1 cellular context compared by ENCODE assay signal in the genomic region with DNA sequence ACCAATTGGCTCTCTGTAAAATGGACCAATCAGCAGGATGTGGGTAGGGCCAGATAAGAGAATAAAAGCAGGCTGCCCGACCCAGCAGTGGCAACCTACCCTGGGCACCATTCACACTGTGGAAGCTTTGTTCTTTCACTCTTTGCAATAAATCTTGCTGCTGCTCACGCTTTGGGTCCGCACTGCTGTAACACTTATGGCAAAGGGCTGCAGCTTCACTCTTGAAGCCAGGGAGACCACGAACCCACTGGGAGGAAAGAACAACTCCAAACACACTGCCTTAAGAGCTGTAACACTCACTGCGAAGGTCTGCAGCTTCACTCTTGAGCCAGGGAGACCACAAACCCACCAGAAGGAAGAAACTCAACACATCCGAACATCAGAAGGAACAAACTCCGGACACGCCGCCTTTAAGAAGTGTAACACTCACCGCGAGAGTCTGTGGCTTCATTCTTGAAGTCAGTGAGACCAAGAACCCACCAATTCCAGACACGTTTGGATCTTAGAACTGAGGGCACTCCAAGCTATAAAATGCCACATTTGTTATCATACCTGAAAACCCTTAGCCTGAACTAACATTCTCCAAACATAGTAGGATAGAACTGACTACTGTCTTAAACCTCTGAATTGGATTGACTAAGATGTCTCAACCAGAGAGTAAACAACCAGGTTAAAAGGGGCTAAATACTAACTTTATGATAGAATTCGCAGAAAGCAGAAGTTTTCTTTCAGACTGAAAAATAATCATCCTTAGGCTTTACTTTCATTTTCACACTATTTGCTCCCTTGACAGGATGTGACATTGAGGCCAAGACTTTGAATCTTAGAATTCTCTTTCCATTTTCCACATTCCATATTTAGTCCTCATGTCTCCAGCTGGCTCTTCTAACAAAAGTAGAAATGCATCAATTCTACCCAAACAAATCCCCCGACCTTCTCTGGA.
TF ChIP-seq lines count a peak whose summit lies in the region.

No MANE protein-coding gene starts in this region.

TF ChIP-seq in GM12878, 131 proteins besides CTCF, POLR2A, EP300 and RAD21:
- TF ChIP-seq ZNF24 (IDR thresholded peaks at IDR 0.05) (no peak), REST (IDR thresholded peaks at IDR 0.05; ENCODE audit: low read depth, low read length) (no peak), SMAD1 (IDR thresholded peaks at IDR 0.05; ENCODE audit: low read depth, partially characterized antibody) (peak; percentile 16), RUNX3 (IDR thresholded peaks at IDR 0.05; ENCODE audit: low read length) (peak; percentile 42; the same call in 1 of the 2 replicates), POLR2AphosphoS5 (IDR thresholded peaks at IDR 0.05; ENCODE audit: low read length) (peak; percentile 80), RB1 (IDR thresholded peaks at IDR 0.05; ENCODE audit: borderline replicate concordance) (no peak), PKNOX1 (IDR thresholded peaks at IDR 0.05) (0 out of 2 replicates have a peak, but pooled peaks have one; percentile 15), MXI1 (IDR thresholded peaks at IDR 0.05; ENCODE audit: low read depth, low read length) (0 out of 2 replicates have a peak, but pooled peaks have one; percentile 13)
- TF ChIP-seq, protein P1, sequence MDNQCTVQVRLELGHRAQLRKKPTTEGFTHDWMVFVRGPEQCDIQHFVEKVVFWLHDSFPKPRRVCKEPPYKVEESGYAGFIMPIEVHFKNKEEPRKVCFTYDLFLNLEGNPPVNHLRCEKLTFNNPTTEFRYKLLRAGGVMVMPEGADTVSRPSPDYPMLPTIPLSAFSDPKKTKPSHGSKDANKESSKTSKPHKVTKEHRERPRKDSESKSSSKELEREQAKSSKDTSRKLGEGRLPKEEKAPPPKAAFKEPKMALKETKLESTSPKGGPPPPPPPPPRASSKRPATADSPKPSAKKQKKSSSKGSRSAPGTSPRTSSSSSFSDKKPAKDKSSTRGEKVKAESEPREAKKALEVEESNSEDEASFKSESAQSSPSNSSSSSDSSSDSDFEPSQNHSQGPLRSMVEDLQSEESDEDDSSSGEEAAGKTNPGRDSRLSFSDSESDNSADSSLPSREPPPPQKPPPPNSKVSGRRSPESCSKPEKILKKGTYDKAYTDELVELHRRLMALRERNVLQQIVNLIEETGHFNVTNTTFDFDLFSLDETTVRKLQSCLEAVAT (IDR thresholded peaks at IDR 0.05), result peak; percentile 89
